ENCODE assay signal across 1 cellular context in the genomic region with DNA sequence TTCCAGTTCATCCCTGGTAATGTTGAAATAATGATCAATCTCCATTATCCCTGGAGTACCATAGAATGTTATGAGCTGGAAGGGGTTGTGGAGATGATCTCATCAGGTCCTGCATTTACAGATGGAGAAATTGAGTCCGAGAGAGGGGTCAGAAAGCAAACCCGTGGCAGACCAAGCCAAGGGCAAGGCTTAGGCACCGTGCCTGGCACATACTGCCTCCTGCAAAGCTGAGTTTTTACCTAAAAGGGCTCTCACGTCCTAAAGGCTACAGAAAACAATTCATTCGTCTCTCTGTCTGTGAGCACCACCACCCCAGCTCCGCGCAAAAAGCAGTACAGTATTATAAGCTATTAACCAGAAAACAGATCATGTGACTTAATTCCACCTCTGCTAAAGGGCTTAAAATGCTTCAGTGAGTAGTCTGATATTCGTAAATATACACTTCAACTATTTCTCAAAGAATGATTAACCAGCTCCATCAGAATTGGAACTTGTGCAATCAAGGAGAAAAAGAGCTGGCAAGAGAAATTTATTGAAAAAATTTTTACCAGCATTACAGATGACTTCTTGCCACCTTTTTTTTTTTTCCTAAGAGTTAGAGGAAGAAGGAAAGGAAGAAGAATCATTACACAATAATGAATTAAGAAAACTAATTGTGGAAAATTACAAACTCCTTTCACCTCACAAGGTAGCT.
TF ChIP-seq lines count a peak whose summit lies in the region.

No MANE protein-coding gene starts in this region.

TF ChIP-seq in HepG2, 621 proteins besides CTCF, POLR2A, EP300 and RAD21 (continued from another document):
- TF ChIP-seq POGK (CRISPR knock-in tag; conservative IDR thresholded peaks at IDR 0.05) (peak; percentile 30; the same call in 1 of the 2 replicates), POLR2G (IDR thresholded peaks at IDR 0.05; ENCODE audit: low read depth, low read length) (peak; percentile 48), TBX2 (CRISPR knock-in tag; IDR thresholded peaks at IDR 0.05; ENCODE audit: borderline replicate concordance) (peak; percentile 44; the same call in 1 of the 2 replicates), CCDC6 (CRISPR knock-in tag; IDR thresholded peaks at IDR 0.05) (no peak), KAT8 (CRISPR knock-in tag; IDR thresholded peaks at IDR 0.05) (peak; percentile 13; the same call in 1 of the 2 replicates), CEBPB (IDR thresholded peaks at IDR 0.05; ENCODE audit: borderline replicate concordance, low read depth, low read length) (peak; percentile 89), ZFP91 (CRISPR knock-in tag; IDR thresholded peaks at IDR 0.05; ENCODE audit: borderline replicate concordance) (0 out of 2 replicates have a peak, but pooled peaks have one; percentile 37), ZNF251 (CRISPR knock-in tag; IDR thresholded peaks at IDR 0.05) (no peak), TEAD3 (CRISPR knock-in tag; optimal IDR thresholded peaks at IDR 0.05; ENCODE audit: borderline replicate concordance) (peak; percentile 48), TERF1 (CRISPR knock-in tag; IDR thresholded peaks at IDR 0.05) (no peak), ZEB1 (IDR thresholded peaks at IDR 0.05; ENCODE audit: insufficient replicate concordance, low read depth) (no peak), YEATS4 (CRISPR knock-in tag; IDR thresholded peaks at IDR 0.05; ENCODE audit: borderline replicate concordance) (0 out of 2 replicates have a peak, but pooled peaks have one; percentile 26), ZNF317 (CRISPR knock-in tag; IDR thresholded peaks at IDR 0.05) (peak; percentile 76), FOXP1 (IDR thresholded peaks at IDR 0.05) (no peak), FOXP1 (CRISPR knock-in tag; IDR thresholded peaks at IDR 0.05) (0 out of 2 replicates have a peak, but pooled peaks have one; percentile 0), CEBPG (CRISPR knock-in tag; IDR thresholded peaks at IDR 0.05) (peak; percentile 86), SP140L (CRISPR knock-in tag; IDR thresholded peaks at IDR 0.05; ENCODE audit: borderline replicate concordance) (0 out of 2 replicates have a peak, but pooled peaks have one; percentile 69), SOX13 (IDR thresholded peaks at IDR 0.05) (no peak), SOX13 (CRISPR knock-in tag; conservative IDR thresholded peaks at IDR 0.05 in 1 of 2, IDR thresholded peaks at IDR 0.05 in 1 of 2) (0 out of 4 replicates have a peak, but pooled peaks of 1 of the 2 experiments have one; percentile 40), SAFB2 (CRISPR knock-in tag; IDR thresholded peaks at IDR 0.05; ENCODE audit: borderline replicate concordance, low read depth) (no peak), SOX5 (CRISPR knock-in tag; IDR thresholded peaks at IDR 0.05; ENCODE audit: borderline replicate concordance) (0 out of 2 replicates have a peak, but pooled peaks have one; percentile 7)
- TF ChIP-seq, protein P1, sequence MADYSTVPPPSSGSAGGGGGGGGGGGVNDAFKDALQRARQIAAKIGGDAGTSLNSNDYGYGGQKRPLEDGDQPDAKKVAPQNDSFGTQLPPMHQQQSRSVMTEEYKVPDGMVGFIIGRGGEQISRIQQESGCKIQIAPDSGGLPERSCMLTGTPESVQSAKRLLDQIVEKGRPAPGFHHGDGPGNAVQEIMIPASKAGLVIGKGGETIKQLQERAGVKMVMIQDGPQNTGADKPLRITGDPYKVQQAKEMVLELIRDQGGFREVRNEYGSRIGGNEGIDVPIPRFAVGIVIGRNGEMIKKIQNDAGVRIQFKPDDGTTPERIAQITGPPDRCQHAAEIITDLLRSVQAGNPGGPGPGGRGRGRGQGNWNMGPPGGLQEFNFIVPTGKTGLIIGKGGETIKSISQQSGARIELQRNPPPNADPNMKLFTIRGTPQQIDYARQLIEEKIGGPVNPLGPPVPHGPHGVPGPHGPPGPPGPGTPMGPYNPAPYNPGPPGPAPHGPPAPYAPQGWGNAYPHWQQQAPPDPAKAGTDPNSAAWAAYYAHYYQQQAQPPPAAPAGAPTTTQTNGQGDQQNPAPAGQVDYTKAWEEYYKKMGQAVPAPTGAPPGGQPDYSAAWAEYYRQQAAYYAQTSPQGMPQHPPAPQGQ (CRISPR knock-in tag; IDR thresholded peaks at IDR 0.05; ENCODE audit: borderline replicate concordance): 0 out of 2 replicates have a peak, but pooled peaks have one; percentile 32
- TF ChIP-seq, protein P2, sequence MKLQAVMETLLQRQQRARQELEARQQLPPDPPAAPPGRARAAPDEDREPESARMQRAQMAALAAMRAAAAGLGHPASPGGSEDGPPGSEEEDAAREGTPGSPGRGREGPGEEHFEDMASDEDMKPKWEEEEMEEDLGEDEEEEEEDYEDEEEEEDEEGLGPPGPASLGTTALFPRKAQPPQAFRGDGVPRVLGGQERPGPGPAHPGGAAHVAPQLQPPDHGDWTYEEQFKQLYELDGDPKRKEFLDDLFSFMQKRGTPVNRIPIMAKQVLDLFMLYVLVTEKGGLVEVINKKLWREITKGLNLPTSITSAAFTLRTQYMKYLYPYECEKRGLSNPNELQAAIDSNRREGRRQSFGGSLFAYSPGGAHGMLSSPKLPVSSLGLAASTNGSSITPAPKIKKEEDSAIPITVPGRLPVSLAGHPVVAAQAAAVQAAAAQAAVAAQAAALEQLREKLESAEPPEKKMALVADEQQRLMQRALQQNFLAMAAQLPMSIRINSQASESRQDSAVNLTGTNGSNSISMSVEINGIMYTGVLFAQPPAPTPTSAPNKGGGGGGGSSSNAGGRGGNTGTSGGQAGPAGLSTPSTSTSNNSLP (IDR thresholded peaks at IDR 0.05; ENCODE audit: low read depth, low read length): peak; percentile 84
- TF ChIP-seq, protein P3, sequence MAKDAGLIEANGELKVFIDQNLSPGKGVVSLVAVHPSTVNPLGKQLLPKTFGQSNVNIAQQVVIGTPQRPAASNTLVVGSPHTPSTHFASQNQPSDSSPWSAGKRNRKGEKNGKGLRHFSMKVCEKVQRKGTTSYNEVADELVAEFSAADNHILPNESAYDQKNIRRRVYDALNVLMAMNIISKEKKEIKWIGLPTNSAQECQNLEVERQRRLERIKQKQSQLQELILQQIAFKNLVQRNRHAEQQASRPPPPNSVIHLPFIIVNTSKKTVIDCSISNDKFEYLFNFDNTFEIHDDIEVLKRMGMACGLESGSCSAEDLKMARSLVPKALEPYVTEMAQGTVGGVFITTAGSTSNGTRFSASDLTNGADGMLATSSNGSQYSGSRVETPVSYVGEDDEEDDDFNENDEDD (CRISPR knock-in tag; IDR thresholded peaks at IDR 0.05; ENCODE audit: borderline replicate concordance): no peak
- TF ChIP-seq, protein P4, sequence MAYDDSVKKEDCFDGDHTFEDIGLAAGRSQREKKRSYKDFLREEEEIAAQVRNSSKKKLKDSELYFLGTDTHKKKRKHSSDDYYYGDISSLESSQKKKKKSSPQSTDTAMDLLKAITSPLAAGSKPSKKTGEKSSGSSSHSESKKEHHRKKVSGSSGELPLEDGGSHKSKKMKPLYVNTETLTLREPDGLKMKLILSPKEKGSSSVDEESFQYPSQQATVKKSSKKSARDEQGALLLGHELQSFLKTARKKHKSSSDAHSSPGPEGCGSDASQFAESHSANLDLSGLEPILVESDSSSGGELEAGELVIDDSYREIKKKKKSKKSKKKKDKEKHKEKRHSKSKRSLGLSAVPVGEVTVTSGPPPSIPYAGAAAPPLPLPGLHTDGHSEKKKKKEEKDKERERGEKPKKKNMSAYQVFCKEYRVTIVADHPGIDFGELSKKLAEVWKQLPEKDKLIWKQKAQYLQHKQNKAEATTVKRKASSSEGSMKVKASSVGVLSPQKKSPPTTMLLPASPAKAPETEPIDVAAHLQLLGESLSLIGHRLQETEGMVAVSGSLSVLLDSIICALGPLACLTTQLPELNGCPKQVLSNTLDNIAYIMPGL (CRISPR knock-in tag; IDR thresholded peaks at IDR 0.05; ENCODE audit: borderline replicate concordance in 1 of 2, low read depth in 1 of 2): peak in 1 of 2 experiments; percentile 35; a peak in 2 of 4 replicates
- TF ChIP-seq, protein P5, sequence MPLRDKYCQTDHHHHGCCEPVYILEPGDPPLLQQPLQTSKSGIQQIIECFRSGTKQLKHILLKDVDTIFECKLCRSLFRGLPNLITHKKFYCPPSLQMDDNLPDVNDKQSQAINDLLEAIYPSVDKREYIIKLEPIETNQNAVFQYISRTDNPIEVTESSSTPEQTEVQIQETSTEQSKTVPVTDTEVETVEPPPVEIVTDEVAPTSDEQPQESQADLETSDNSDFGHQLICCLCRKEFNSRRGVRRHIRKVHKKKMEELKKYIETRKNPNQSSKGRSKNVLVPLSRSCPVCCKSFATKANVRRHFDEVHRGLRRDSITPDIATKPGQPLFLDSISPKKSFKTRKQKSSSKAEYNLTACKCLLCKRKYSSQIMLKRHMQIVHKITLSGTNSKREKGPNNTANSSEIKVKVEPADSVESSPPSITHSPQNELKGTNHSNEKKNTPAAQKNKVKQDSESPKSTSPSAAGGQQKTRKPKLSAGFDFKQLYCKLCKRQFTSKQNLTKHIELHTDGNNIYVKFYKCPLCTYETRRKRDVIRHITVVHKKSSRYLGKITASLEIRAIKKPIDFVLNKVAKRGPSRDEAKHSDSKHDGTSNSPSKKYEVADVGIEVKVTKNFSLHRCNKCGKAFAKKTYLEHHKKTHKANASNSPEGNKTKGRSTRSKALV (CRISPR knock-in tag; IDR thresholded peaks at IDR 0.05): peak; percentile 29; the same call in 1 of the 2 replicates
